Comparison of ENCODE assay signal across 1 cellular context in the genomic region with DNA sequence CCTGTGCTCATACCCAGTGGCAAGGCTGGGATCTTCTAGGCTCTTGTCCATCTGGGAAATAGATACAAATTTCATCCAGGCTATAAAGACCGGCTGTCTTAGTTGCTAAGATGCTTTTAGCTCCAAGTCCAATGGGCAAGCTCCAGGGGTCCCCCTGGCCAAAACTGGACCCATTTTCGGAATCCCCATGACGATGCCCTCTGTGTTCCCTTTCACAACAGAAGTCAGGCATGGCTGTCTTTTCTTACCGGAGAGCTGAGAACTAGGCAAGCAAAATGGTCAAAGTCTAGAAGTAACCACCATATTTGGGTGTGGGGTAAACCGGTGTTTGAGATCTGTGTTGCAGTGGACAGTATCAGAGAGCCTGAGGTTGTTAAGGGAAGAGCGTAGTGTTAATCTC.
TF ChIP-seq lines count a peak whose summit lies in the region.

No MANE protein-coding gene starts in this region.

TF ChIP-seq in H1, 55 proteins besides CTCF, POLR2A, EP300 and RAD21:
- TF ChIP-seq TAF7 (optimal IDR thresholded peaks at IDR 0.05; ENCODE audit: borderline replicate concordance, low read depth, low read length): no peak
- TF ChIP-seq TEAD4 (IDR thresholded peaks at IDR 0.05; ENCODE audit: low read depth, low read length): no peak
- no peak for TF ChIP-seq TAF1 (IDR thresholded peaks at IDR 0.05; ENCODE audit: low read depth, low read length)
- TF ChIP-seq CHD2 (IDR thresholded peaks at IDR 0.05; ENCODE audit: low read length): no peak
- no peak for TF ChIP-seq RFX5 (IDR thresholded peaks at IDR 0.05; ENCODE audit: borderline replicate concordance, low read depth, low read length)
- TF ChIP-seq YY1 (IDR thresholded peaks at IDR 0.05; ENCODE audit: low read depth, low read length): no peak
- TF ChIP-seq SIX5 (IDR thresholded peaks at IDR 0.05; ENCODE audit: low read depth, low read length): no peak
- TF ChIP-seq EGR1 (IDR thresholded peaks at IDR 0.05; ENCODE audit: borderline replicate concordance, low read depth, low read length): no peak
- TF ChIP-seq RNF2 (IDR thresholded peaks at IDR 0.05; ENCODE audit: borderline replicate concordance, low read depth, low read length, missing control alignments, poor library complexity, severe bottlenecking): no peak
- no peak for TF ChIP-seq SIN3A (conservative IDR thresholded peaks at IDR 0.05 in 1 of 2, IDR thresholded peaks at IDR 0.05 in 1 of 2; ENCODE audit: low read depth in 1 of 2, low read length in 2 of 2)
- no peak for TF ChIP-seq JUN (IDR thresholded peaks at IDR 0.05; ENCODE audit: low read depth, low read length)
- no peak for TF ChIP-seq POU5F1 (IDR thresholded peaks at IDR 0.05; ENCODE audit: low read depth, low read length)
- no peak for TF ChIP-seq SRF (IDR thresholded peaks at IDR 0.05; ENCODE audit: low read depth, low read length)
- no peak for TF ChIP-seq CTBP2 (IDR thresholded peaks at IDR 0.05; ENCODE audit: borderline replicate concordance, insufficient read depth, insufficient read length, low read length)
- no peak for TF ChIP-seq SIRT6 (IDR thresholded peaks at IDR 0.05; ENCODE audit: low read length)
